ENCODE assay signal across 32 cellular contexts in genomic region chr3:43873723-43874122, GRCh38.
DNase-seq lines count a peak whose midpoint lies in the region; ATAC-seq and TF ChIP-seq lines count a peak whose summit lies in the region.
"Had no signal": no experiment of that assay in that cellular context is flagged by ENCODE, and none has a peak within 500 bp of the region (broad histone marks: within the 10 kb centered on the region; RNA-seq: fewer than 3 reads in every experiment).

No MANE protein-coding gene starts in this region.

- H3K27ac ChIP-seq in GM23338 (ENCODE audit: low read depth) (no peak overlapping the region), PC-9 (peak overlapping the region; percentile 97), endodermal cell (ENCODE audit: low read depth, low read length) (no peak overlapping the region)
- H3K27ac ChIP-seq: BLaER1, KMS-11, neutrophil, uterus, VCaP had no signal

- POLR2A ChIA-PET in PC-9 (lab: Charles Lee; ENCODE audit: unreplicated experiment) = interaction anchor here (0.6 kb wide), 1 partner anchor 111 kb away, joined by 5 read pairs; no protein-coding TSS in a partner anchor

- H3K9me3 Mint-ChIP-seq in GM23338 = peaks cover 7% of the 10 kb centered on the region; the same call in 2 of the 3 replicates
- H3K9me3 Mint-ChIP-seq in endodermal cell = no peaks in the 10 kb centered on the region
- H3K9me3 Mint-ChIP-seq: activated T-helper 2 cell treated with anti-CD3 and anti-CD28 coated beads, Interferon-gamma antibody, Interleukin-2, Interleukin-4, amounts not matched to agents 10 μg/mL and 5 μg/mL and 100 μg/mL, durations not matched to agents 14 hours and 24 hours and 36 hours; naive B cell had no signal

- intact Hi-C loops in PC-9 (cut with micrococcal nuclease; ENCODE audit: unreplicated experiment) = loop anchor here (2.0 to 10.0 kb wide), 7 partner anchors 19 to 691 kb away; partner anchors contain the start of gene ABHD5
- intact Hi-C loops in posterior cingulate gyrus (cut with DNase I) = no loop called here

- WGBS in endodermal cell (ENCODE audit: insufficient coverage in 1 of 2, insufficient read length in 1 of 2), 2 experiments = 88 to 98% methylated on average over 7 of the region's 7 CpGs

- peaks cover 8% of the 10 kb centered on the region; the same call in 1 of the 2 replicates for H3K9me2 ChIP-seq in GM23338 (ENCODE audit: insufficient read depth)
- no peaks in the 10 kb centered on the region; the same call in 1 of the 2 replicates for H3K9me2 ChIP-seq in PC-9 (ENCODE audit: insufficient read depth)

- TSS peak; percentile 43 for BruUV-seq in PC-9 (replicated peaks; lab: Mats Ljungman, UMichigan)

- no peak overlapping the region for H3K4me2 ChIP-seq in GM23338
- H3K4me2 ChIP-seq in PC-9 = peak overlapping the region; percentile 82
- no peak overlapping the region for H3K4me2 ChIP-seq in skeletal muscle satellite cell (ENCODE audit: low read length)
- H3K4me2 ChIP-seq: BLaER1, KMS-11 had no signal

- H3K27me3 ChIP-seq in GM23338 (ENCODE audit: insufficient read depth) (no peaks in the 10 kb centered on the region), PC-9 (ENCODE audit: insufficient read depth, low read depth) (no peaks in the 10 kb centered on the region), endodermal cell (ENCODE audit: control insufficient read depth, insufficient read depth, low read length, poor library complexity, severe bottlenecking) (no peaks in the 10 kb centered on the region), skeletal muscle satellite cell (ENCODE audit: control insufficient read depth, insufficient read depth, low read length) (no peaks in the 10 kb centered on the region)
- H3K27me3 ChIP-seq: BLaER1, uterus had no signal

- H3K79me2 ChIP-seq in GM23338 (replicated peaks; ENCODE audit: insufficient read depth) (no peaks in the 10 kb centered on the region), PC-9 (ENCODE audit: low read depth) (no peaks in the 10 kb centered on the region)

- H4K20me1 ChIP-seq in GM23338 (replicated peaks; ENCODE audit: insufficient read depth) (no peaks in the 10 kb centered on the region), PC-9 (ENCODE audit: insufficient read depth) (no peaks in the 10 kb centered on the region)
- H4K20me1 ChIP-seq: BLaER1 had no signal

- H3K9me3 ChIP-seq in PC-9 (ENCODE audit: insufficient read depth, low read depth) = peaks cover 3% of the 10 kb centered on the region; the same call in 1 of the 2 replicates
- no peaks in the 10 kb centered on the region for H3K9me3 ChIP-seq in endodermal cell (ENCODE audit: control insufficient read depth, low read length)
- no peaks in the 10 kb centered on the region for H3K9me3 ChIP-seq in skeletal muscle satellite cell (replicated peaks; ENCODE audit: low read length)
- H3K9me3 ChIP-seq: BLaER1, neutrophil, uterus had no signal

- CTCF ChIA-PET in PC-9 (lab: Charles Lee) = no interaction called here

- H3K36me3 Mint-ChIP-seq in GM23338 (ENCODE audit: low read depth) (no peaks in the 10 kb centered on the region), endodermal cell (ENCODE audit: low read depth) (no peaks in the 10 kb centered on the region)
- H3K36me3 Mint-ChIP-seq: stimulated activated naive B cell treated with anti-CD40 and anti-IgM and Interleukin-4, amounts not matched to agents 10 μg/mL and 1 μg/mL and 100 μg/mL, for 72 hours had no signal

- peak overlapping the region; percentile 59; the same call in 1 of the 2 replicates for H2AFZ ChIP-seq in GM23338
- H2AFZ ChIP-seq in PC-9 = no peak overlapping the region

- H3K4me3 ChIP-seq in GM23338 (no peak overlapping the region), PC-9 (peak overlapping the region; percentile 44; the same call in 1 of the 2 replicates), endodermal cell (ENCODE audit: low read length) (no peak overlapping the region), skeletal muscle satellite cell (ENCODE audit: low read length) (no peak overlapping the region)
- H3K4me3 ChIP-seq: BLaER1, uterus had no signal

- H3K4me1 Mint-ChIP-seq in GM23338 (peaks cover 38% of the 10 kb centered on the region), endodermal cell (peaks cover 13% of the 10 kb centered on the region)
- H3K4me1 Mint-ChIP-seq: naive B cell had no signal

- H3K4me1 ChIP-seq in GM23338 (ENCODE audit: insufficient read depth) = peaks cover 16% of the 10 kb centered on the region
- H3K4me1 ChIP-seq in PC-9 (replicated peaks; ENCODE audit: insufficient read depth) = peaks cover 71% of the 10 kb centered on the region
- no peaks in the 10 kb centered on the region for H3K4me1 ChIP-seq in endodermal cell (ENCODE audit: control insufficient read depth, insufficient read depth, low read length)
- peaks cover 62% of the 10 kb centered on the region for H3K4me1 ChIP-seq in skeletal muscle satellite cell (ENCODE audit: control insufficient read depth, insufficient read depth, low read length)
- H3K4me1 ChIP-seq: uterus had no signal

- no peaks in the 10 kb centered on the region for H3F3A ChIP-seq in GM23338 (replicated peaks; ENCODE audit: low read depth)
- H3F3A ChIP-seq in PC-9 (ENCODE audit: insufficient read depth, low read depth) = peaks cover 55% of the 10 kb centered on the region

- H3K27me3 Mint-ChIP-seq in GM23338 (ENCODE audit: insufficient read depth, low read depth, poor library complexity) (no peaks in the 10 kb centered on the region), endodermal cell (ENCODE audit: insufficient read depth) (peaks cover 28% of the 10 kb centered on the region)

- ATAC-seq in GM23338 (no peak), GM21737 (IDR thresholded peaks at IDR 0.05; ENCODE audit: unreplicated experiment) (no peak)
- ATAC-seq: activated CD8-positive, alpha-beta T cell treated with anti-CD3 and anti-CD28 coated beads, Interleukin-2, amount 10 ng/mL, durations not matched to agents 7 days and 5 days; Panc1; stimulated activated naive B cell treated with anti-CD40 and anti-IgM and Interleukin-4, amounts not matched to agents 10 μg/mL and 1 μg/mL and 100 μg/mL, for 72 hours had no signal

- H3K9ac ChIP-seq in endodermal cell (ENCODE audit: extremely low read depth, low read length, poor library complexity, severe bottlenecking) (no peak overlapping the region), skeletal muscle satellite cell (ENCODE audit: low read depth, low read length) (peak overlapping the region; percentile 72)
- H3K9ac ChIP-seq: BLaER1, KMS-11 had no signal

- H3K4me3 Mint-ChIP-seq in GM23338 (no peak overlapping the region), endodermal cell (no peak overlapping the region)
- H3K4me3 Mint-ChIP-seq: activated CD8-positive, alpha-beta T cell treated with anti-CD3 and anti-CD28 coated beads, Interleukin-2, amount 10 ng/mL, durations not matched to agents 7 days and 5 days; naive B cell; stimulated activated naive B cell treated with anti-CD40 and anti-IgM and Interleukin-4, amounts not matched to agents 10 μg/mL and 1 μg/mL and 100 μg/mL, for 72 hours had no signal

- DNase-seq in GM23338 (ENCODE audit: low spot score) (no peak), PC-9 (no peak), endodermal cell (peak; percentile 28), posterior cingulate gyrus (no peak)
- no peak for DNase-seq in effector CD4-positive, alpha-beta T cell
- DNase-seq: activated CD4-positive, alpha-beta T cell treated with anti-CD3 and anti-CD28 coated beads for 4 hours; activated CD8-positive, alpha-beta T cell treated with anti-CD3 and anti-CD28 coated beads, Interleukin-2, amount 10 ng/mL, durations not matched to agents 7 days and 5 days; activated naive CD4-positive, alpha-beta T cell treated with anti-CD3 and anti-CD28 coated beads, Interleukin-2, amount 50 U/mL, for 16 hours; activated T-cell treated with anti-CD3 and anti-CD28 coated beads for 4 hours; DMS153; effector memory CD4-positive, alpha-beta T cell; foreskin fibroblast; H7; midbrain; naive B cell; NCI-H1417; NCI-H2081 treated with DMSO at 0.1 percent for 48 hours; NCI-H2227 treated with DMSO at 0.1 percent for 48 hours; NCI-H69; SIG-M5; stimulated activated naive B cell treated with anti-CD40 and anti-IgM and Interleukin-4, amounts not matched to agents 10 μg/mL and 1 μg/mL and 100 μg/mL, for 72 hours; substantia nigra; SW 1271; uterus had no signal

- peak overlapping the region; percentile 34; the same call in 1 of the 2 replicates for H3K27ac Mint-ChIP-seq in GM23338
- H3K27ac Mint-ChIP-seq in endodermal cell = no peak overlapping the region
- H3K27ac Mint-ChIP-seq: activated CD8-positive, alpha-beta T cell treated with anti-CD3 and anti-CD28 coated beads, Interleukin-2, amount 10 ng/mL, durations not matched to agents 7 days and 5 days; activated T-helper 2 cell treated with anti-CD3 and anti-CD28 coated beads, Interferon-gamma antibody, Interleukin-2, Interleukin-4, amounts not matched to agents 10 μg/mL and 5 μg/mL and 100 μg/mL, durations not matched to agents 14 hours and 24 hours and 36 hours; stimulated activated naive B cell treated with anti-CD40 and anti-IgM and Interleukin-4, amounts not matched to agents 10 μg/mL and 1 μg/mL and 100 μg/mL, for 72 hours had no signal

- H3K36me3 ChIP-seq in GM23338 (ENCODE audit: insufficient read depth) (no peaks in the 10 kb centered on the region), PC-9 (ENCODE audit: low read depth) (no peaks in the 10 kb centered on the region), endodermal cell (ENCODE audit: control insufficient read depth, insufficient read depth, low read length) (no peaks in the 10 kb centered on the region), skeletal muscle satellite cell (ENCODE audit: insufficient read depth, low read length) (no peaks in the 10 kb centered on the region)
- H3K36me3 ChIP-seq: BLaER1, neutrophil, uterus had no signal

- TF ChIP-seq CTCF in GM23338 (conservative IDR thresholded peaks at IDR 0.05; ENCODE audit: low read depth in 2 of 2) (no peak), PC-9 (conservative IDR thresholded peaks at IDR 0.05) (no peak), endodermal cell (conservative IDR thresholded peaks at IDR 0.05) (no peak)

TF ChIP-seq in GM23338, 12 proteins besides CTCF, POLR2A, EP300 and RAD21 (continues in another document):
- no peak for TF ChIP-seq NANOG (IDR thresholded peaks at IDR 0.05; ENCODE audit: borderline replicate concordance)
- TF ChIP-seq CREB1 (CRISPR knock-in tag; IDR thresholded peaks at IDR 0.05; ENCODE audit: low read depth) = no peak
- no peak for TF ChIP-seq ZNF331 (CRISPR knock-in tag; IDR thresholded peaks at IDR 0.05; ENCODE audit: low read depth)
